ENCODE assay signal across 17 cellular contexts in genomic region chr7:29569648-29570047, GRCh38. TPM values are rescaled to one million over a fixed set of nuclear protein-coding genes. Genes with fewer than 3 reads are reported as not detected.
A peak's percentile ranks its signal among the peaks of the same experiment; 100 is the strongest.
DNase-seq lines count a peak whose midpoint lies in the region; TF ChIP-seq lines count a peak whose summit lies in the region.
"Had no signal": no experiment of that assay in that cellular context is flagged by ENCODE, and none has a peak within 500 bp of the region (broad histone marks: within the 10 kb centered on the region; RNA-seq: fewer than 3 reads in every experiment).

No MANE protein-coding gene starts in this region.

- intact Hi-C loops in PC-9 (cut with micrococcal nuclease; ENCODE audit: unreplicated experiment), result loop anchor here (10.0 kb wide), 1 partner anchor 115 kb away; no protein-coding TSS in a partner anchor

- peak overlapping the region; percentile 43 for H3K27ac ChIP-seq in PC-9
- H3K27ac ChIP-seq: suprapubic skin had no signal

- H3K27me3 ChIP-seq in PC-9 (ENCODE audit: insufficient read depth, low read depth), result no peaks in the 10 kb centered on the region

- in situ Hi-C loops in GM13976 (cut with MboI; ENCODE audit: low sequenced_read_pairs, unreplicated experiment), result no loop called here

- no peaks in the 10 kb centered on the region for H4K20me1 ChIP-seq in PC-9 (ENCODE audit: insufficient read depth)

- peaks cover 33% of the 10 kb centered on the region for H3K9me3 ChIP-seq in PC-9 (ENCODE audit: insufficient read depth, low read depth)
- H3K9me3 ChIP-seq: suprapubic skin had no signal

- H3K4me2 ChIP-seq in PC-9, result peak overlapping the region; percentile 37

- no peaks in the 10 kb centered on the region for H3K36me3 Mint-ChIP-seq in nephron progenitor cell (ENCODE audit: low read depth)

- peaks cover 45% of the 10 kb centered on the region for H3K4me1 ChIP-seq in PC-9 (replicated peaks; ENCODE audit: insufficient read depth)

- H2AFZ ChIP-seq in PC-9, result no peak overlapping the region

- H3K9me2 ChIP-seq in PC-9 (ENCODE audit: insufficient read depth), result no peaks in the 10 kb centered on the region

- TF ChIP-seq CTCF in PC-9 (conservative IDR thresholded peaks at IDR 0.05) (no peak), nephron progenitor cell (IDR thresholded peaks at IDR 0.05) (no peak), GM13976 (IDR thresholded peaks at IDR 0.05; ENCODE audit: borderline replicate concordance, control extremely low read depth, extremely low read depth, insufficient read depth, missing control alignments) (no peak)

- no peak overlapping the region for H3K4me3 Mint-ChIP-seq in nephron progenitor cell
- H3K4me3 Mint-ChIP-seq: activated naive CD8-positive, alpha-beta T cell treated with anti-CD3 and anti-CD28 coated beads, Interleukin-2, amount 50 U/mL, for 24 hours; activated T-cell treated with anti-CD3 and anti-CD28 coated beads, Interleukin-2, amount 50 U/mL, for 4 hours; central memory CD8-positive, alpha-beta T cell had no signal

- peaks cover 48% of the 10 kb centered on the region for H3F3A ChIP-seq in PC-9 (ENCODE audit: insufficient read depth, low read depth)

- POLR2A ChIA-PET in PC-9 (lab: Charles Lee; ENCODE audit: unreplicated experiment), result interaction anchor here (0.7 kb wide), 1 partner anchor 38 kb away, joined by 4 read pairs; no protein-coding TSS in a partner anchor

- H3K79me2 ChIP-seq in PC-9 (ENCODE audit: low read depth), result peaks cover 39% of the 10 kb centered on the region

- peaks cover 14% of the 10 kb centered on the region for H3K4me1 Mint-ChIP-seq in nephron progenitor cell

- DNase-seq in DMS53 (lab: John Stamatoyannopoulos, UW) (peak; percentile 75), LoVo (ENCODE audit: low spot score) (peak; percentile 59), PC-9 (peak; percentile 54 to 82), iPS-NIHi11 (ENCODE audit: low spot score) (peak; percentile 31), nephron progenitor cell (no peak), HCEC 1CT (no peak), HuH-7.5 (ENCODE audit: low spot score) (no peak), GM13976 (ENCODE audit: low spot score) (no peak)
- DNase-seq: activated CD4-positive, alpha-beta T cell treated with anti-CD3 and anti-CD28 coated beads, Interleukin-2, amount 50 U/mL, for 1 hour; activated naive CD8-positive, alpha-beta T cell treated with anti-CD3 and anti-CD28 coated beads, Interleukin-2, amount 50 U/mL, for 24 hours; activated T-cell treated with anti-CD3 and anti-CD28 coated beads, Interleukin-2, amount 50 U/mL, for 4 hours; NCI-H1048; NCI-H524 treated with DMSO at 0.1 percent for 48 hours; T-helper 9 cell had no signal

- H3K36me3 ChIP-seq in PC-9 (ENCODE audit: low read depth), result peaks cover 42% of the 10 kb centered on the region
- H3K36me3 ChIP-seq: suprapubic skin had no signal

- no peak overlapping the region for H3K27ac Mint-ChIP-seq in nephron progenitor cell
- H3K27ac Mint-ChIP-seq: activated naive CD8-positive, alpha-beta T cell treated with anti-CD3 and anti-CD28 coated beads, Interleukin-2, amount 50 U/mL, for 24 hours had no signal

- H3K9me3 Mint-ChIP-seq in nephron progenitor cell, result no peaks in the 10 kb centered on the region
- H3K9me3 Mint-ChIP-seq: activated naive CD8-positive, alpha-beta T cell treated with anti-CD3 and anti-CD28 coated beads, Interleukin-2, amount 50 U/mL, for 24 hours; activated T-cell treated with anti-CD3 and anti-CD28 coated beads, Interleukin-2, amount 50 U/mL, for 4 hours; central memory CD8-positive, alpha-beta T cell had no signal

- no TSS peak for BruUV-seq in PC-9 (replicated peaks; lab: Mats Ljungman, UMichigan)

- H3K4me3 ChIP-seq in PC-9, result no peak overlapping the region
- H3K4me3 ChIP-seq: suprapubic skin had no signal

- CTCF ChIA-PET in PC-9 (lab: Charles Lee), result no interaction called here

- peaks cover 57% of the 10 kb centered on the region for H3K27me3 Mint-ChIP-seq in nephron progenitor cell (ENCODE audit: low read depth, poor library complexity)

RNA-seq across cellular contexts. Expression of gene PRR15, which starts 6.0 kb away (rescaled TPM):
- total RNA-seq in PC-9 (2021), result 64.9 and 71.6 TPM in 2 replicates
- total RNA-seq: HT1080 had no signal

Comparison
In these comparisons a context has a peak if more than half of its experiments do, and no peak if none do; other contexts are left out.
1. DNase-seq: peak in DMS53 (single experiment), LoVo (single experiment), PC-9 (2 of 2) and iPS-NIHi11 (single experiment); none in nephron progenitor cell (single experiment), HCEC 1CT (single experiment), HuH-7.5 (single experiment) and GM13976 (single experiment).